1 cellular context compared by ENCODE assay signal in the genomic region with DNA sequence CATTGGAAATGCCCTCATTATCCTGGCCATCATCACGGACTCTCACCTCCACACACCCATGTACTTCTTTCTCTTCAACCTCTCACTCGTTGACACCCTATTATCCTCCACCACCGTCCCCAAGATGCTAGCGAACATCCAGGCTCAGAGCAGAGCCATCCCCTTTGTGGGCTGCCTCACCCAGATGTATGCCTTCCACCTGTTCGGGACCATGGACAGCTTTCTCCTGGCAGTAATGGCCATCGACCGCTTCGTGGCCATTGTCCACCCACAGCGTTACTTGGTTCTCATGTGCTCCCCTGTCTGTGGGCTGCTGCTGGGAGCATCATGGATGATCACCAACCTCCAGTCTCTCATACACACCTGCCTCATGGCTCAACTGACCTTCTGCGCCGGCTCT.
TF ChIP-seq lines count a peak whose summit lies in the region.

No MANE protein-coding gene starts in this region.

TF ChIP-seq in SK-N-SH treated with all-trans-retinoic acid at 6 μM for 48 hours, 23 proteins besides CTCF, POLR2A, EP300 and RAD21 (continued from another document):
- TF ChIP-seq, protein P1, sequence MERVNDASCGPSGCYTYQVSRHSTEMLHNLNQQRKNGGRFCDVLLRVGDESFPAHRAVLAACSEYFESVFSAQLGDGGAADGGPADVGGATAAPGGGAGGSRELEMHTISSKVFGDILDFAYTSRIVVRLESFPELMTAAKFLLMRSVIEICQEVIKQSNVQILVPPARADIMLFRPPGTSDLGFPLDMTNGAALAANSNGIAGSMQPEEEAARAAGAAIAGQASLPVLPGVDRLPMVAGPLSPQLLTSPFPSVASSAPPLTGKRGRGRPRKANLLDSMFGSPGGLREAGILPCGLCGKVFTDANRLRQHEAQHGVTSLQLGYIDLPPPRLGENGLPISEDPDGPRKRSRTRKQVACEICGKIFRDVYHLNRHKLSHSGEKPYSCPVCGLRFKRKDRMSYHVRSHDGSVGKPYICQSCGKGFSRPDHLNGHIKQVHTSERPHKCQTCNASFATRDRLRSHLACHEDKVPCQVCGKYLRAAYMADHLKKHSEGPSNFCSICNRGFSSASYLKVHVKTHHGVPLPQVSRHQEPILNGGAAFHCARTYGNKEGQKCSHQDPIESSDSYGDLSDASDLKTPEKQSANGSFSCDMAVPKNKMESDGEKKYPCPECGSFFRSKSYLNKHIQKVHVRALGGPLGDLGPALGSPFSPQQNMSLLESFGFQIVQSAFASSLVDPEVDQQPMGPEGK (CRISPR knock-in tag; IDR thresholded peaks at IDR 0.05; ENCODE audit: borderline replicate concordance) = no peak
- TF ChIP-seq ZFP30 (CRISPR knock-in tag; IDR thresholded peaks at IDR 0.05) = no peak
- TF ChIP-seq CSDC2 (CRISPR knock-in tag; IDR thresholded peaks at IDR 0.05) = no peak
- no peak for TF ChIP-seq TCF4 (CRISPR knock-in tag; IDR thresholded peaks at IDR 0.05; ENCODE audit: borderline replicate concordance)
